In the genomic region with DNA sequence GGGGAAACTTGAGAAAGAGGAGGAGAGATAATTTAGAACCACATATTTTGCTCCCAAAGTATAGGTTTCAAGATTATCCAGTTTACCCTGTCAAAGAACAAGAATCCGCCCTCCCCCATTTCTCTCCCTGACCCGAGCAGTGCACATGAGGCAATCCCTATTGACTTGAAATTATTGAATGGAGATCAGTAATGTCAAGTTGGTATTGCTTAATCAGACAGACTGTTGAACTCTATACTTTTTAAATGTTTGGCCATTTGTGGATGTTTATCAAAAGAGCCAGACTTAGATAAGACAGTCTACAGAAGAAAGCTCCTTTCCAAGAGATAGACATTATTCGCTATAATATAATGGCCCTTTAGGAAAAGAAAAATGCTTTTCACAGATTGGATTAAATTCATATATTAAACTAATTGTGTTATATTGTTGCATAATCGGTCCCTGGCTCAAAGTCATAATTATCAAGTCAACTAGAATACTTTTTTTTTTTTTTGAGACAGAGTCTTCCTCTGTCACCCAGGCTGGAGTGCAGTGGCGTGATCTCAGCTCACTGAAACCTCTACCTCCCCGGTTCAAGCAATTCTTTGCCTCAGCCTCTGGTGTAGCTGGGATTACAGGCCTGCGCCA, we compare ENCODE assay signal across 8 cellular contexts. TPM values are rescaled to one million over a fixed set of nuclear protein-coding genes. Genes with fewer than 3 reads are reported as not detected.
DNase-seq lines count a peak whose midpoint lies in the region; TF ChIP-seq lines count a peak whose summit lies in the region.

No MANE protein-coding gene starts in this region.

- H3K9me2 ChIP-seq in OCI-LY1 (ENCODE audit: low read depth, low read length) = no peaks in the 10 kb centered on the region

- H3K27me3 Mint-ChIP-seq in endothelial cell (ENCODE audit: unreplicated experiment) = peaks cover 7% of the 10 kb centered on the region
- no peaks in the 10 kb centered on the region for H3K27me3 Mint-ChIP-seq in activated T-helper 2 cell treated with anti-CD3 and anti-CD28 coated beads, Interferon-gamma antibody, Interleukin-2, Interleukin-4, amounts not matched to agents 10 μg/mL and 5 μg/mL and 100 μg/mL, durations not matched to agents 14 hours and 24 hours and 36 hours (ENCODE audit: low read depth)

- no peaks in the 10 kb centered on the region for H3K36me3 Mint-ChIP-seq in endothelial cell (ENCODE audit: low read depth, unreplicated experiment)
- H3K36me3 Mint-ChIP-seq in activated T-helper 2 cell treated with anti-CD3 and anti-CD28 coated beads, Interferon-gamma antibody, Interleukin-2, Interleukin-4, amounts not matched to agents 10 μg/mL and 5 μg/mL and 100 μg/mL, durations not matched to agents 14 hours and 24 hours and 36 hours (ENCODE audit: low read depth) = peaks cover 39% of the 10 kb centered on the region

- H2AFZ ChIP-seq in OCI-LY1 (ENCODE audit: low read length) (no peak overlapping the region), osteoblast (ENCODE audit: low read length) (no peak overlapping the region)

- peak overlapping the region; percentile 60 to 97 (median 81) for H3K27ac ChIP-seq in BLaER1 treated with 17β-estradiol and CSF1 and Interleukin-3, amounts not matched to agents 10 nM and 100 nM
- H3K27ac ChIP-seq in OCI-LY1 (ENCODE audit: low read depth, low read length, poor library complexity, severe bottlenecking) (peak overlapping the region; percentile 94), duodenal mucosa (ENCODE audit: low read depth, low read length) (peak overlapping the region; percentile 68), osteoblast (ENCODE audit: low read depth, low read length) (peak overlapping the region; percentile 87)

- peaks cover 61% of the 10 kb centered on the region for H3K79me2 ChIP-seq in OCI-LY1 (ENCODE audit: insufficient read depth, low read length)
- H3K79me2 ChIP-seq in osteoblast (ENCODE audit: insufficient read depth, low read length) = peaks cover 84% of the 10 kb centered on the region

- peak overlapping the region; percentile 85 to 96 (median 91) for H3K4me2 ChIP-seq in BLaER1 treated with 17β-estradiol and CSF1 and Interleukin-3, amounts not matched to agents 10 nM and 100 nM
- H3K4me2 ChIP-seq in OCI-LY1 (ENCODE audit: low read length) (peak overlapping the region; percentile 54), osteoblast (ENCODE audit: insufficient read depth, low read length) (peak overlapping the region; percentile 63)

- no peak overlapping the region for H3K4me3 Mint-ChIP-seq in endothelial cell (ENCODE audit: unreplicated experiment)
- H3K4me3 Mint-ChIP-seq in activated T-helper 2 cell treated with anti-CD3 and anti-CD28 coated beads, Interferon-gamma antibody, Interleukin-2, Interleukin-4, amounts not matched to agents 10 μg/mL and 5 μg/mL and 100 μg/mL, durations not matched to agents 14 hours and 24 hours and 36 hours (ENCODE audit: low read depth) = no peak overlapping the region

- no peaks in the 10 kb centered on the region for H3K9me3 ChIP-seq in BLaER1 treated with 17β-estradiol and CSF1 and Interleukin-3, amounts not matched to agents 10 nM and 100 nM (replicated peaks in 1 of 11)
- H3K9me3 ChIP-seq in OCI-LY1 (ENCODE audit: low read length) (no peaks in the 10 kb centered on the region), duodenal mucosa (ENCODE audit: control insufficient read depth in 1 of 2, low read length in 2 of 2) (no peaks in the 10 kb centered on the region), osteoblast (ENCODE audit: low read depth, low read length) (no peaks in the 10 kb centered on the region)

- H3K4me1 Mint-ChIP-seq in endothelial cell (ENCODE audit: unreplicated experiment) = peaks cover 28% of the 10 kb centered on the region
- H3K4me1 Mint-ChIP-seq in activated T-helper 2 cell treated with anti-CD3 and anti-CD28 coated beads, Interferon-gamma antibody, Interleukin-2, Interleukin-4, amounts not matched to agents 10 μg/mL and 5 μg/mL and 100 μg/mL, durations not matched to agents 14 hours and 24 hours and 36 hours (ENCODE audit: low read depth) = peaks cover 43% of the 10 kb centered on the region

- peaks cover 10 to 98% (median 52%) of the 10 kb centered on the region in 11 experiments; a peak in 21 of 22 replicates for H4K20me1 ChIP-seq in BLaER1 treated with 17β-estradiol and CSF1 and Interleukin-3, amounts not matched to agents 10 nM and 100 nM
- H4K20me1 ChIP-seq in OCI-LY1 (ENCODE audit: insufficient read depth, low read length) = no peaks in the 10 kb centered on the region
- H4K20me1 ChIP-seq in osteoblast (ENCODE audit: insufficient read depth, low read length) = peaks cover 4% of the 10 kb centered on the region

- peak overlapping the region; percentile 63 to 85 (median 74); a peak in 21 of 22 replicates for H3K9ac ChIP-seq in BLaER1 treated with 17β-estradiol and CSF1 and Interleukin-3, amounts not matched to agents 10 nM and 100 nM
- H3K9ac ChIP-seq in OCI-LY1 (ENCODE audit: low read length) (peak overlapping the region; percentile 22; the same call in 1 of the 2 replicates), duodenal mucosa (ENCODE audit: low read depth in 1 of 2, low read length in 2 of 2) (peak overlapping the region in 1 of 2 donors; percentile 24)

- H3K9me3 Mint-ChIP-seq in endothelial cell (ENCODE audit: unreplicated experiment) = no peaks in the 10 kb centered on the region
- H3K9me3 Mint-ChIP-seq in activated T-helper 2 cell treated with anti-CD3 and anti-CD28 coated beads, Interferon-gamma antibody, Interleukin-2, Interleukin-4, amounts not matched to agents 10 μg/mL and 5 μg/mL and 100 μg/mL, durations not matched to agents 14 hours and 24 hours and 36 hours = no peaks in the 10 kb centered on the region

- DNase-seq in osteoblast (ENCODE audit: insufficient read length, low spot score, missing footprints) (no peak), C1 segment of cervical spinal cord (lab: John Stamatoyannopoulos, UW) (no peak), endothelial cell (ENCODE audit: low spot score) (no peak), NCI-H1092 treated with DMSO at 0.1 percent for 48 hours (lab: John Stamatoyannopoulos, UW) (no peak)
- no peak for DNase-seq in activated T-helper 2 cell treated with anti-CD3 and anti-CD28 coated beads, Interferon-gamma antibody, Interleukin-2, Interleukin-4, amounts not matched to agents 10 μg/mL and 5 μg/mL and 100 μg/mL, durations not matched to agents 14 hours and 24 hours and 36 hours (ENCODE audit: low spot score)

- H3K36me3 ChIP-seq in BLaER1 treated with 17β-estradiol and CSF1 and Interleukin-3, amounts not matched to agents 10 nM and 100 nM = peaks cover 0 to 68% (median 47%) of the 10 kb centered on the region in 11 experiments; a peak in 18 of 22 replicates
- H3K36me3 ChIP-seq in OCI-LY1 (ENCODE audit: insufficient read depth, low read length) = peaks cover 10% of the 10 kb centered on the region
- H3K36me3 ChIP-seq in duodenal mucosa (ENCODE audit: control insufficient read depth in 1 of 2, insufficient read depth in 2 of 2, low read length in 2 of 2) = no peaks in the 10 kb centered on the region
- H3K36me3 ChIP-seq in osteoblast (ENCODE audit: insufficient read depth, low read length) = no peaks in the 10 kb centered on the region

- peak overlapping the region in 8 of 10 experiments; percentile 27 to 93 (median 42); a peak in 12 of 20 replicates for H3K4me3 ChIP-seq in BLaER1 treated with 17β-estradiol and CSF1 and Interleukin-3, amounts not matched to agents 10 nM and 100 nM
- H3K4me3 ChIP-seq in OCI-LY1 (ENCODE audit: low read depth, low read length, poor library complexity, severe bottlenecking) (peak overlapping the region; percentile 36), duodenal mucosa (ENCODE audit: low read depth in 1 of 2, low read length in 2 of 2) (peak overlapping the region in 1 of 2 donors; percentile 9), osteoblast (ENCODE audit: insufficient read depth, low read length) (peak overlapping the region; percentile 29)

- peaks cover 50 to 84% (median 69%) of the 10 kb centered on the region in 10 experiments for H3K4me1 ChIP-seq in BLaER1 treated with 17β-estradiol and CSF1 and Interleukin-3, amounts not matched to agents 10 nM and 100 nM
- peaks cover 58% of the 10 kb centered on the region for H3K4me1 ChIP-seq in OCI-LY1 (ENCODE audit: insufficient read depth, low read length, severe bottlenecking)
- H3K4me1 ChIP-seq in duodenal mucosa (ENCODE audit: control insufficient read depth in 1 of 2, insufficient read depth in 2 of 2, low read length in 2 of 2) = peaks cover 40 to 56% of the 10 kb centered on the region in 2 donors
- peaks cover 35% of the 10 kb centered on the region for H3K4me1 ChIP-seq in osteoblast (ENCODE audit: insufficient read depth, low read length)

- no peaks in the 10 kb centered on the region for H3K27me3 ChIP-seq in BLaER1 treated with 17β-estradiol and CSF1 and Interleukin-3, amounts not matched to agents 10 nM and 100 nM
- H3K27me3 ChIP-seq in OCI-LY1 (ENCODE audit: insufficient read depth, low read length) (no peaks in the 10 kb centered on the region), duodenal mucosa (ENCODE audit: control insufficient read depth in 1 of 2, insufficient read depth in 2 of 2, low read length in 2 of 2) (no peaks in the 10 kb centered on the region), osteoblast (ENCODE audit: insufficient read depth, low read length) (no peaks in the 10 kb centered on the region)

- peaks cover 22% of the 10 kb centered on the region for H3F3A ChIP-seq in OCI-LY1 (ENCODE audit: insufficient read depth, low read length)

- TF ChIP-seq CTCF in OCI-LY1 (IDR thresholded peaks at IDR 0.05; ENCODE audit: low read length) (no peak), osteoblast (IDR thresholded peaks at IDR 0.05; ENCODE audit: extremely low read depth, low read depth, low read length) (no peak), endothelial cell (IDR thresholded peaks at IDR 0.05; ENCODE audit: unreplicated experiment) (no peak)

- no peak overlapping the region for H3K27ac Mint-ChIP-seq in endothelial cell (ENCODE audit: unreplicated experiment)
- no peak overlapping the region for H3K27ac Mint-ChIP-seq in activated T-helper 2 cell treated with anti-CD3 and anti-CD28 coated beads, Interferon-gamma antibody, Interleukin-2, Interleukin-4, amounts not matched to agents 10 μg/mL and 5 μg/mL and 100 μg/mL, durations not matched to agents 14 hours and 24 hours and 36 hours

- intact Hi-C loops in activated T-helper 2 cell treated with anti-CD3 and anti-CD28 coated beads, Interferon-gamma antibody, Interleukin-2, Interleukin-4, amounts not matched to agents 10 μg/mL and 5 μg/mL and 100 μg/mL, durations not matched to agents 14 hours and 24 hours and 36 hours (cut with micrococcal nuclease) = no loop called here

RNA-seq across cellular contexts. Expression of gene SLC25A25, which starts 5.3 kb away (rescaled TPM):
- total RNA-seq in osteoblast = 9.7 and 13.4 TPM in 2 replicates
- 8.5 TPM for total RNA-seq in endothelial cell (ENCODE audit: unreplicated experiment)
- 11.3 and 11.9 TPM in 2 replicates for total RNA-seq in activated T-helper 2 cell treated with anti-CD3 and anti-CD28 coated beads, Interferon-gamma antibody, Interleukin-2, Interleukin-4, amounts not matched to agents 10 μg/mL and 5 μg/mL and 100 μg/mL, durations not matched to agents 14 hours and 24 hours and 36 hours

RNA-seq across cellular contexts. Expression of gene NAIF1, which starts 6.3 kb away (rescaled TPM):
- total RNA-seq in osteoblast = 10.1 and 10.6 TPM in 2 replicates
- total RNA-seq in endothelial cell (ENCODE audit: unreplicated experiment) = 9.9 TPM
- total RNA-seq in activated T-helper 2 cell treated with anti-CD3 and anti-CD28 coated beads, Interferon-gamma antibody, Interleukin-2, Interleukin-4, amounts not matched to agents 10 μg/mL and 5 μg/mL and 100 μg/mL, durations not matched to agents 14 hours and 24 hours and 36 hours = 10.2 and 10.5 TPM in 2 replicates

RNA-seq across cellular contexts. Expression of gene PTGES2, which starts 54.2 kb away (rescaled TPM):
- 42.7 and 50.3 TPM in 2 replicates for total RNA-seq in osteoblast
- 39.8 TPM for total RNA-seq in endothelial cell (ENCODE audit: unreplicated experiment)
- 67.8 and 77.6 TPM in 2 replicates for total RNA-seq in activated T-helper 2 cell treated with anti-CD3 and anti-CD28 coated beads, Interferon-gamma antibody, Interleukin-2, Interleukin-4, amounts not matched to agents 10 μg/mL and 5 μg/mL and 100 μg/mL, durations not matched to agents 14 hours and 24 hours and 36 hours
